Comparison of ENCODE assay signal across 10 cellular contexts in genomic region chr3:49900491-49901153, GRCh38. TPM values are rescaled to one million over a fixed set of nuclear protein-coding genes. Genes with fewer than 3 reads are reported as not detected.
DNase-seq lines count a peak whose midpoint lies in the region; ATAC-seq and TF ChIP-seq lines count a peak whose summit lies in the region.
"Had no signal": no experiment of that assay in that cellular context is flagged by ENCODE, and none has a peak within 500 bp of the region (broad histone marks: within the 10 kb centered on the region; RNA-seq: fewer than 3 reads in every experiment).

No MANE protein-coding gene starts in this region.

- no peak overlapping the region for H4K8ac ChIP-seq in trophoblast cell (ENCODE audit: low read depth, low read length)

- TF ChIP-seq CTCF in epithelial cell of proximal tubule (conservative IDR thresholded peaks at IDR 0.05; ENCODE audit: low read depth, low read length): peak; percentile 17

- no peak overlapping the region for H4K91ac ChIP-seq in trophoblast cell (ENCODE audit: low read depth, low read length)

- H2BK120ac ChIP-seq in trophoblast cell (ENCODE audit: insufficient read depth, low read length, poor library complexity): no peak overlapping the region

- H3K27ac Mint-ChIP-seq in stimulated activated effector memory CD8-positive, alpha-beta T cell treated with anti-CD3 and anti-CD28 coated beads, Interleukin-12 subunit alpha, Interleukin-12 subunit beta, amount 100 ng/mL, for 72 hours: no peak overlapping the region

- H3K4me1 ChIP-seq in trophoblast cell (ENCODE audit: control insufficient read depth in 1 of 2, insufficient read depth in 2 of 2, low read length in 2 of 2): peaks cover 5 to 8% of the 10 kb centered on the region in 2 experiments

- no peak overlapping the region for H2AK5ac ChIP-seq in trophoblast cell (ENCODE audit: low read length)

- H2BK12ac ChIP-seq in trophoblast cell (ENCODE audit: low read length): no peak overlapping the region

- H3K27ac ChIP-seq in trophoblast cell (ENCODE audit: low read depth, low read length): no peak overlapping the region

- H3K4me3 ChIP-seq in epithelial cell of proximal tubule (ENCODE audit: low read depth, low read length) (no peak overlapping the region), trophoblast cell (ENCODE audit: low read depth, low read length) (no peak overlapping the region)

- peaks cover 8% of the 10 kb centered on the region for H3K4me1 Mint-ChIP-seq in stimulated activated effector memory CD8-positive, alpha-beta T cell treated with anti-CD3 and anti-CD28 coated beads, Interleukin-12 subunit alpha, Interleukin-12 subunit beta, amount 100 ng/mL, for 72 hours

- H2BK5ac ChIP-seq in trophoblast cell (ENCODE audit: low read depth, low read length, poor library complexity): no peak overlapping the region

- H3K9me3 ChIP-seq in trophoblast cell (ENCODE audit: insufficient read depth, low read depth, low read length): peaks cover 2% of the 10 kb centered on the region

- peak; percentile 37 for DNase-seq in DMS53 treated with DMSO at 0.1 percent for 48 hours (lab: John Stamatoyannopoulos, UW; ENCODE audit: unreplicated experiment)
- DNase-seq in NCI-H510A treated with DMSO at 0.1 percent for 48 hours (lab: John Stamatoyannopoulos, UW): peak; percentile 22
- peak; percentile 27 for DNase-seq in epithelial cell of proximal tubule (ENCODE audit: low read depth)
- DNase-seq in trophoblast cell: peak; percentile 58 to 74
- DNase-seq in stimulated activated effector memory CD8-positive, alpha-beta T cell treated with anti-CD3 and anti-CD28 coated beads, Interleukin-12 subunit alpha, Interleukin-12 subunit beta, amount 100 ng/mL, for 72 hours (ENCODE audit: low spot score in 2 of 2): no peak
- DNase-seq in stimulated activated CD4-positive, alpha-beta T cell treated with anti-CD3 and anti-CD28 coated beads, Interleukin-2, amount 100 ng/mL, for 24 hours: no peak
- DNase-seq: activated T-cell treated with anti-CD3 and anti-CD28 coated beads, Interleukin-2, amount 50 U/mL, for 4 hours; NCI-H526 treated with DMSO at 0.1 percent for 48 hours had no signal

- no peaks in the 10 kb centered on the region for H3K79me1 ChIP-seq in trophoblast cell (ENCODE audit: low read length)

- no peak overlapping the region for H3K4ac ChIP-seq in trophoblast cell (ENCODE audit: low read depth, low read length)

- no peak overlapping the region for H2AFZ ChIP-seq in trophoblast cell (ENCODE audit: insufficient read depth, low read length, poor library complexity)

- no peak overlapping the region for H3K23ac ChIP-seq in trophoblast cell (ENCODE audit: low read length)

- H3K9me3 Mint-ChIP-seq in stimulated activated effector memory CD8-positive, alpha-beta T cell treated with anti-CD3 and anti-CD28 coated beads, Interleukin-12 subunit alpha, Interleukin-12 subunit beta, amount 100 ng/mL, for 72 hours: no peaks in the 10 kb centered on the region
- H3K9me3 Mint-ChIP-seq: activated T-cell treated with anti-CD3 and anti-CD28 coated beads, Interleukin-2, amount 50 U/mL, for 4 hours had no signal

- H3K9ac ChIP-seq in trophoblast cell (ENCODE audit: low read length): no peak overlapping the region

- H3K14ac ChIP-seq in trophoblast cell (ENCODE audit: low read length): no peak overlapping the region

- H3K79me2 ChIP-seq in trophoblast cell (ENCODE audit: control insufficient read depth, insufficient read depth, low read length, poor library complexity): no peaks in the 10 kb centered on the region

- H3K4me3 Mint-ChIP-seq in stimulated activated effector memory CD8-positive, alpha-beta T cell treated with anti-CD3 and anti-CD28 coated beads, Interleukin-12 subunit alpha, Interleukin-12 subunit beta, amount 100 ng/mL, for 72 hours: no peak overlapping the region
- H3K4me3 Mint-ChIP-seq: activated T-cell treated with anti-CD3 and anti-CD28 coated beads, Interleukin-2, amount 50 U/mL, for 4 hours had no signal

- H3K4me2 ChIP-seq in trophoblast cell (ENCODE audit: low read length): no peak overlapping the region

- H3K36me3 ChIP-seq in trophoblast cell (ENCODE audit: control insufficient read depth in 1 of 2, insufficient read depth in 2 of 2, low read length in 2 of 2): no peaks in the 10 kb centered on the region

- no CpG with 5 or more reads among the region's 8 CpGs for WGBS in trophoblast cell (ENCODE audit: extremely low coverage, insufficient coverage, insufficient read length)

- no peaks in the 10 kb centered on the region for H3K27me3 ChIP-seq in trophoblast cell (ENCODE audit: insufficient read depth, low read length)

- no peak overlapping the region for H4K12ac ChIP-seq in trophoblast cell (ENCODE audit: low read depth, low read length)

- no peak overlapping the region for H3K18ac ChIP-seq in trophoblast cell (ENCODE audit: low read length)

- no peak for ATAC-seq in stimulated activated effector memory CD8-positive, alpha-beta T cell treated with anti-CD3 and anti-CD28 coated beads, Interleukin-12 subunit alpha, Interleukin-12 subunit beta, amount 100 ng/mL, for 72 hours
- ATAC-seq in GM21619 (IDR thresholded peaks at IDR 0.05; ENCODE audit: unreplicated experiment): no peak
- ATAC-seq in activated CD4-positive, CD25-positive, alpha-beta regulatory T cell treated with anti-CD3 and anti-CD28 coated beads, Interleukin-2, amount 50 U/mL, for 24 hours: no peak
- ATAC-seq: activated T-cell treated with anti-CD3 and anti-CD28 coated beads, Interleukin-2, amount 50 U/mL, for 4 hours had no signal

- no peaks in the 10 kb centered on the region for H3K36me3 Mint-ChIP-seq in stimulated activated effector memory CD8-positive, alpha-beta T cell treated with anti-CD3 and anti-CD28 coated beads, Interleukin-12 subunit alpha, Interleukin-12 subunit beta, amount 100 ng/mL, for 72 hours

RNA-seq across cellular contexts. Expression of gene MST1R, which starts 3.1 kb away (rescaled TPM):
- total RNA-seq in epithelial cell of proximal tubule: 5.3 and 5.6 TPM in 2 replicates
- 0.29 and 0.37 TPM in 2 replicates for polyA plus RNA-seq in trophoblast cell (2013)

RNA-seq across cellular contexts. Expression of gene MON1A, which starts 29.0 kb away (rescaled TPM):
- total RNA-seq in epithelial cell of proximal tubule: 9.1 and 17.9 TPM in 2 replicates
- 9.2 and 9.8 TPM in 2 replicates for polyA plus RNA-seq in trophoblast cell (2013)

RNA-seq across cellular contexts. Expression of gene CAMKV, which starts 30.9 kb away (rescaled TPM):
- total RNA-seq in epithelial cell of proximal tubule: not detected in 2 replicates
- not detected in 2 replicates for polyA plus RNA-seq in trophoblast cell (2013)

RNA-seq across cellular contexts. Expression of gene RBM6, which starts 39.3 kb away (rescaled TPM):
- 24.0 and 36.6 TPM in 2 replicates for total RNA-seq in epithelial cell of proximal tubule
- 52.8 and 55.6 TPM in 2 replicates for polyA plus RNA-seq in trophoblast cell (2013)

RNA-seq across cellular contexts. Expression of gene TRAIP, which starts 44.3 kb away (rescaled TPM):
- total RNA-seq in epithelial cell of proximal tubule: 17.1 and 18.9 TPM in 2 replicates
- 11.4 and 12.4 TPM in 2 replicates for polyA plus RNA-seq in trophoblast cell (2013)

Comparison
In these comparisons a context has a peak if more than half of its experiments do, and no peak if none do; other contexts are left out.
1. DNase-seq: peak in DMS53 treated with DMSO at 0.1 percent for 48 hours (single experiment), NCI-H510A treated with DMSO at 0.1 percent for 48 hours (single experiment), epithelial cell of proximal tubule (single experiment) and trophoblast cell (2 of 2); none in stimulated activated effector memory CD8-positive, alpha-beta T cell treated with anti-CD3 and anti-CD28 coated beads, Interleukin-12 subunit alpha, Interleukin-12 subunit beta, amount 100 ng/mL, for 72 hours (0 of 2) and stimulated activated CD4-positive, alpha-beta T cell treated with anti-CD3 and anti-CD28 coated beads, Interleukin-2, amount 100 ng/mL, for 24 hours (0 of 2).